ENCODE assay signal across 29 cellular contexts in the genomic region with DNA sequence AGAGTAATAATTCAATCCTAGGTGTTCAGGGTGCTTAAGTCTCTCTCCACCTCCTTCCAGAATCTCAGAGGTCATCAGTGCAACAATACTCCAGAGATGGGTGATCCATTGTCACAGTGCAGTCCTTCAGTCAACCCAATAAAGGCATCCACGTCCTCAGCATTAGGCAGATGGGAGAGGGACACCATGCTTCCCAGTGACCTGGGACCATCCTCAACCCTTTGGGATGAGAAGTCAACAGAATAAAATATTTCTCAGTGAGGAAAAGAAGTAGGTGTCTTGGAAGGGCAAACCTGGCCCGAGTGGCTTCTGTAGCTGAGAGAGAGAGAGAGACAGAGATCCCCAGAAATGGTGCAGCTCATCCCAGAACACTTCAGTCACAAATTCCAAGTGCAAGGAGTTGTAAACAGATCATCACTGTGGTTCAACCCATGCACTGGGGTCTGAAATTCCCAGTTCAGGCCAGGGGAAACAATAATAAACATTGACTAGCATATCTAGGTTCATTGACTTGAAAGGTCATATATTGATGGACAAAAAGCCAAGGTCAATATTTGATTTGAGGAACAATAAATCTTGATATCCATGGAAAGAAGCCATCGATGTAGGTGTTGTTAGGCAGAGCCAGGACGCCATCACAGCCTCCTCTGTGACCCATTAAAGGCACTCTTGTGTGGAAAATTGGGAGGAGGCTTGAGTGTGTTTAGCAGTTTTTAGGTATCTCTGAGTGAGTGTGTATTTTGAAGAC.
"Had no signal": no experiment of that assay in that cellular context is flagged by ENCODE, and none has a peak within 500 bp of the region (broad histone marks: within the 10 kb centered on the region; RNA-seq: fewer than 3 reads in every experiment).

No MANE protein-coding gene starts in this region.

- H3K4me3 ChIP-seq: left lung, lung, right atrium auricular region, skin epidermis, suprapubic skin, thoracic aorta, tibial artery, upper lobe of right lung had no signal

- H3K27ac ChIP-seq: left lung, neutrophil, parathyroid adenoma, right atrium auricular region, skin epidermis, suprapubic skin, thoracic aorta, tibial artery, upper lobe of right lung had no signal

- H3K27me3 Mint-ChIP-seq: stimulated activated naive CD8-positive, alpha-beta T cell treated with anti-CD3 and anti-CD28 coated beads, Interleukin-15, Interleukin-2, amounts not matched to agents 100 ng/mL and 50 ng/mL, for 24 hours had no signal

- H3K36me3 ChIP-seq: left lung, neutrophil, right atrium auricular region, suprapubic skin, thoracic aorta, tibial artery, upper lobe of right lung had no signal

- H3K36me3 Mint-ChIP-seq: mesothelial cell of epicardium; naive B cell; stimulated activated effector memory CD8-positive, alpha-beta T cell treated with anti-CD3 and anti-CD28 coated beads, Interleukin-12 subunit alpha, Interleukin-12 subunit beta, amount 100 ng/mL, for 72 hours had no signal

- DNase-seq: head of caudate nucleus; hippocampal formation; kidney; left colon; left lung; mesendoderm; naive B cell; occipital lobe; stimulated activated CD4-positive, alpha-beta T cell treated with anti-CD3 and anti-CD28 coated beads, Interleukin-12 subunit alpha, Interleukin-12 subunit beta, amount 100 ng/mL, for 4 hours; stimulated activated CD4-positive, alpha-beta T cell treated with anti-CD3 and anti-CD28 coated beads, Interleukin-15, amount 100 ng/mL, for 24 hours; stimulated activated CD4-positive, alpha-beta T cell treated with anti-CD3 and anti-CD28 coated beads, Interleukin-2, amount 100 ng/mL, for 24 hours; stimulated activated CD4-positive, alpha-beta T cell treated with anti-CD3 and anti-CD28 coated beads, Interleukin-4, amount 100 ng/mL, for 24 hours; stimulated activated naive CD4-positive, alpha-beta T cell; tibial artery; trophoblast cell; upper lobe of right lung had no signal

- H3K4me1 Mint-ChIP-seq: naive B cell; stimulated activated effector memory CD8-positive, alpha-beta T cell treated with anti-CD3 and anti-CD28 coated beads, Interleukin-12 subunit alpha, Interleukin-12 subunit beta, amount 100 ng/mL, for 72 hours had no signal

- H3K27me3 ChIP-seq: left lung, neutrophil, right atrium auricular region, suprapubic skin, tibial artery, upper lobe of right lung had no signal

- H3K9me3 ChIP-seq: left lung, neutrophil, right atrium auricular region, suprapubic skin, thoracic aorta, tibial artery, upper lobe of right lung had no signal

- H3K27ac Mint-ChIP-seq: mesothelial cell of epicardium; naive B cell; stimulated activated effector memory CD8-positive, alpha-beta T cell treated with anti-CD3 and anti-CD28 coated beads, Interleukin-12 subunit alpha, Interleukin-12 subunit beta, amount 100 ng/mL, for 72 hours; stimulated activated naive CD8-positive, alpha-beta T cell treated with anti-CD3 and anti-CD28 coated beads, Interleukin-15, Interleukin-2, amounts not matched to agents 100 ng/mL and 50 ng/mL, for 24 hours had no signal

- H3K4me1 ChIP-seq: left lung, tibial artery had no signal

- H3K4me3 Mint-ChIP-seq: mesothelial cell of epicardium; naive B cell; nephron; neural crest cell; stimulated activated effector memory CD8-positive, alpha-beta T cell treated with anti-CD3 and anti-CD28 coated beads, Interleukin-12 subunit alpha, Interleukin-12 subunit beta, amount 100 ng/mL, for 72 hours; stimulated activated naive CD8-positive, alpha-beta T cell treated with anti-CD3 and anti-CD28 coated beads, Interleukin-15, Interleukin-2, amounts not matched to agents 100 ng/mL and 50 ng/mL, for 24 hours had no signal

- ATAC-seq: left colon; sciatic nerve; stimulated activated effector memory CD8-positive, alpha-beta T cell treated with anti-CD3 and anti-CD28 coated beads, Interleukin-12 subunit alpha, Interleukin-12 subunit beta, amount 100 ng/mL, for 72 hours; upper lobe of right lung had no signal

- H3K9ac ChIP-seq: parathyroid adenoma had no signal

- H3K9me3 Mint-ChIP-seq: mesothelial cell of epicardium; nephron; neural crest cell; stimulated activated effector memory CD8-positive, alpha-beta T cell treated with anti-CD3 and anti-CD28 coated beads, Interleukin-12 subunit alpha, Interleukin-12 subunit beta, amount 100 ng/mL, for 72 hours; stimulated activated naive CD8-positive, alpha-beta T cell treated with anti-CD3 and anti-CD28 coated beads, Interleukin-15, Interleukin-2, amounts not matched to agents 100 ng/mL and 50 ng/mL, for 24 hours had no signal
